Comparison of ENCODE assay signal across 9 cellular contexts in the genomic region with DNA sequence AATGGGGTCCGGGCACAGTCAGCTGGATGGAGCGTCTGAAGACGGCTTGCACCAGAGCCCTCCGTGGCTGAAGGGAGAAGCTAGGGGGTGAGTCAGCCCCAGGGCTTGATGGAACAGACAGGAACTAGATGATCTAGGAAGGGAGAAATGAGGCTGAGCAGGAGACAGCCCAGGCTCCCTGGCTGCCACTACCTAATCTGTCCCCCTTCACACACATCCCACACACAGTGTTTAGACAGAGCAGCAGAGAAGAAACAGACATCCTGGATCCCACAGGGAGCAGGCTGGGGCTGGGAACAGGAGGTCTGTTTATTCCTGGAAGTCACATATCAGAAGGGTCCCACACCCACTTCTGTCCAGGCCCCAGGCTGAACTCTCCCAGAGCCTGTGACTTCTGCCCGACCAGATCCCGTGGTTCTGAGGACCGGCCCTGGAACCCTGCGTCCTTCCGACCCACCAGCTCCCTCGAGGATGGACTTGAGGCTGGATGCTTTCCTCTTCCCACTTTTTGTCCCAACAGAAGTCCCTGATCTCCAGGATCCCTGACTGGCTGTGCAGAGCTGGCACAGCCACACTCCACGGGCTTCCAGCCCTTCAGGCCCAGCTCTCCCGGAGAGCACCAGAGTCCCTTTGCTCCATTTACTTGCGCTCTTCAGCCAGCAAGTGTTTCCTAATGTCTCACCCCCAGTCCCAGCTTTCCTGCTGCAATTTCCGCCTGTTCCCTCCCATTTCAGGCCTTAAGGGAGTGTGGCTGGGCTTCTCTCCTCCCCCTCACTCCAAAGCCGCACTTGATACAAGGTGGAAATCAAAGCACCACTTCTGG. TPM values are rescaled to one million over a fixed set of nuclear protein-coding genes. Genes with fewer than 3 reads are reported as not detected.
DNase-seq lines count a peak whose midpoint lies in the region; ATAC-seq and TF ChIP-seq lines count a peak whose summit lies in the region.
"Had no signal": no experiment of that assay in that cellular context is flagged by ENCODE, and none has a peak within 500 bp of the region (broad histone marks: within the 10 kb centered on the region; RNA-seq: fewer than 3 reads in every experiment).

No MANE protein-coding gene starts in this region.

- H3K4me1 Mint-ChIP-seq in activated CD4-positive, alpha-beta T cell treated with anti-CD3 and anti-CD28 coated beads for 36 hours: peaks cover 26% of the 10 kb centered on the region
- H3K4me1 Mint-ChIP-seq in brain: peaks cover 33% of the 10 kb centered on the region

- POLR2A ChIA-PET in activated CD4-positive, alpha-beta T cell treated with anti-CD3 and anti-CD28 coated beads for 36 hours (lab: Charles Lee): interaction anchor here (0.5 to 1.3 kb wide), 3 partner anchors 11 to 29 kb away, joined by 3 to 4 read pairs (median 3); a partner anchor contains a TSS

- H3K27me3 ChIP-seq in liver (ENCODE audit: control insufficient read depth in 4 of 4, insufficient read depth in 4 of 4, low read length in 3 of 4) (no peaks in the 10 kb centered on the region), thoracic aorta (replicated peaks; ENCODE audit: insufficient read depth) (no peaks in the 10 kb centered on the region)

- no peak for ATAC-seq in activated CD4-positive, alpha-beta T cell treated with anti-CD3 and anti-CD28 coated beads for 36 hours
- peak; percentile 39 for ATAC-seq in thoracic aorta (ENCODE audit: insufficient number of reproducible peaks, low FRiP score, low read depth)

- H3K9me3 Mint-ChIP-seq in activated CD4-positive, alpha-beta T cell treated with anti-CD3 and anti-CD28 coated beads for 36 hours (ENCODE audit: low read depth): no peaks in the 10 kb centered on the region
- H3K9me3 Mint-ChIP-seq in brain: no peaks in the 10 kb centered on the region

- TF ChIP-seq CTCF in brain (conservative IDR thresholded peaks at IDR 0.05): no peak
- no peak for TF ChIP-seq CTCF in liver (IDR thresholded peaks at IDR 0.05; ENCODE audit: low read depth, low read length, missing input control)
- no peak for TF ChIP-seq CTCF in thoracic aorta (IDR thresholded peaks at IDR 0.05)

- no peaks in the 10 kb centered on the region for H3K27me3 Mint-ChIP-seq in activated CD4-positive, alpha-beta T cell treated with anti-CD3 and anti-CD28 coated beads for 36 hours
- H3K27me3 Mint-ChIP-seq in brain: no peaks in the 10 kb centered on the region

- TF ChIP-seq RAD21 in liver (IDR thresholded peaks at IDR 0.05): no peak

- H3K4me3 Mint-ChIP-seq in activated CD4-positive, alpha-beta T cell treated with anti-CD3 and anti-CD28 coated beads for 36 hours: no peak overlapping the region
- peak overlapping the region in 1 of 5 experiments; percentile 42 for H3K4me3 Mint-ChIP-seq in brain

- DNase-seq in activated CD4-positive, alpha-beta T cell treated with anti-CD3 and anti-CD28 coated beads for 36 hours: no peak
- DNase-seq in activated CD4-positive, alpha-beta T cell treated with anti-CD3 and anti-CD28 coated beads for 48 hours: no peak
- no peak for DNase-seq in thoracic aorta (ENCODE audit: low spot score)
- DNase-seq in NAMALWA (ENCODE audit: low spot score): no peak
- DNase-seq in NCI-H82 (lab: John Stamatoyannopoulos, UW): no peak
- DNase-seq in GM19240 (ENCODE audit: insufficient read length, low spot score): no peak

- WGBS in liver: 73% methylated on average over 15 of the region's 15 CpGs

- intact Hi-C loops in activated CD4-positive, alpha-beta T cell treated with anti-CD3 and anti-CD28 coated beads for 36 hours (cut with DNase I, micrococcal nuclease): loop anchor here in 1 of 2 experiments (5.0 kb wide), 1 partner anchor 92 kb away; a partner anchor contains a TSS

- CTCF ChIA-PET in activated CD4-positive, alpha-beta T cell treated with anti-CD3 and anti-CD28 coated beads for 36 hours (lab: Charles Lee): interaction anchor here (0.6 to 6.9 kb wide), 6 partner anchors 9 to 97 kb away, joined by 3 to 47 read pairs (median 21); a partner anchor contains a TSS

- H3K27ac ChIP-seq in liver (ENCODE audit: low read depth in 1 of 2, low read length in 2 of 2) (peak overlapping the region; percentile 59 to 62), thoracic aorta (peak overlapping the region; percentile 67 to 88)
- H3K27ac ChIP-seq: C4-2B had no signal

- peaks cover 4 to 27% (median 19%) of the 10 kb centered on the region in 4 donors for H3K36me3 ChIP-seq in liver (ENCODE audit: control insufficient read depth in 4 of 4, insufficient read depth in 3 of 4, low read depth in 1 of 4, low read length in 3 of 4)
- H3K36me3 ChIP-seq in thoracic aorta: peaks cover 20% of the 10 kb centered on the region

- H3K27ac Mint-ChIP-seq in activated CD4-positive, alpha-beta T cell treated with anti-CD3 and anti-CD28 coated beads for 36 hours: peak overlapping the region; percentile 21
- H3K27ac Mint-ChIP-seq in brain: peak overlapping the region; percentile 19 to 90 (median 62)

- H3K36me3 Mint-ChIP-seq in activated CD4-positive, alpha-beta T cell treated with anti-CD3 and anti-CD28 coated beads for 36 hours (ENCODE audit: low read depth): peaks cover 24% of the 10 kb centered on the region
- peaks cover 24% of the 10 kb centered on the region for H3K36me3 Mint-ChIP-seq in brain

- H3K4me1 ChIP-seq in liver (ENCODE audit: control insufficient read depth in 4 of 4, insufficient read depth in 4 of 4, low read length in 3 of 4): peaks cover 0 to 13% (median 1%) of the 10 kb centered on the region in 4 donors
- H3K4me1 ChIP-seq in thoracic aorta (ENCODE audit: control insufficient read depth in 1 of 2, low read depth in 2 of 2): peaks cover 15 to 57% of the 10 kb centered on the region in 2 donors

- H3K9me3 ChIP-seq in liver (ENCODE audit: control insufficient read depth in 4 of 4, low read length in 3 of 4) (no peaks in the 10 kb centered on the region), thoracic aorta (no peaks in the 10 kb centered on the region)

- H3K9ac ChIP-seq in liver (ENCODE audit: low read depth in 1 of 2, low read length in 2 of 2): no peak overlapping the region

- H3K4me3 ChIP-seq in liver (ENCODE audit: low read depth in 1 of 3, low read length in 3 of 3) (no peak overlapping the region), thoracic aorta (no peak overlapping the region)

TF ChIP-seq in liver, 16 proteins besides CTCF, POLR2A, EP300 and RAD21:
- peak; percentile 54 to 73 for TF ChIP-seq RXRA (IDR thresholded peaks at IDR 0.05)
- TF ChIP-seq FOXA2 (IDR thresholded peaks at IDR 0.05): no peak
- peak; percentile 73 for TF ChIP-seq SP1 (IDR thresholded peaks at IDR 0.05)
- TF ChIP-seq, protein P1, sequence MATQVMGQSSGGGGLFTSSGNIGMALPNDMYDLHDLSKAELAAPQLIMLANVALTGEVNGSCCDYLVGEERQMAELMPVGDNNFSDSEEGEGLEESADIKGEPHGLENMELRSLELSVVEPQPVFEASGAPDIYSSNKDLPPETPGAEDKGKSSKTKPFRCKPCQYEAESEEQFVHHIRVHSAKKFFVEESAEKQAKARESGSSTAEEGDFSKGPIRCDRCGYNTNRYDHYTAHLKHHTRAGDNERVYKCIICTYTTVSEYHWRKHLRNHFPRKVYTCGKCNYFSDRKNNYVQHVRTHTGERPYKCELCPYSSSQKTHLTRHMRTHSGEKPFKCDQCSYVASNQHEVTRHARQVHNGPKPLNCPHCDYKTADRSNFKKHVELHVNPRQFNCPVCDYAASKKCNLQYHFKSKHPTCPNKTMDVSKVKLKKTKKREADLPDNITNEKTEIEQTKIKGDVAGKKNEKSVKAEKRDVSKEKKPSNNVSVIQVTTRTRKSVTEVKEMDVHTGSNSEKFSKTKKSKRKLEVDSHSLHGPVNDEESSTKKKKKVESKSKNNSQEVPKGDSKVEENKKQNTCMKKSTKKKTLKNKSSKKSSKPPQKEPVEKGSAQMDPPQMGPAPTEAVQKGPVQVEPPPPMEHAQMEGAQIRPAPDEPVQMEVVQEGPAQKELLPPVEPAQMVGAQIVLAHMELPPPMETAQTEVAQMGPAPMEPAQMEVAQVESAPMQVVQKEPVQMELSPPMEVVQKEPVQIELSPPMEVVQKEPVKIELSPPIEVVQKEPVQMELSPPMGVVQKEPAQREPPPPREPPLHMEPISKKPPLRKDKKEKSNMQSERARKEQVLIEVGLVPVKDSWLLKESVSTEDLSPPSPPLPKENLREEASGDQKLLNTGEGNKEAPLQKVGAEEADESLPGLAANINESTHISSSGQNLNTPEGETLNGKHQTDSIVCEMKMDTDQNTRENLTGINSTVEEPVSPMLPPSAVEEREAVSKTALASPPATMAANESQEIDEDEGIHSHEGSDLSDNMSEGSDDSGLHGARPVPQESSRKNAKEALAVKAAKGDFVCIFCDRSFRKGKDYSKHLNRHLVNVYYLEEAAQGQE (IDR thresholded peaks at IDR 0.05): peak; percentile 47
- TF ChIP-seq NR2F2 (IDR thresholded peaks at IDR 0.05): peak; percentile 81
- TF ChIP-seq JUND (IDR thresholded peaks at IDR 0.05): peak; percentile 30 to 81

RNA-seq across cellular contexts. Expression of a gene that starts 1.5 kb away (rescaled TPM):
- total RNA-seq in activated CD4-positive, alpha-beta T cell treated with anti-CD3 and anti-CD28 coated beads for 36 hours: under 1 TPM; 0.11 to 0.40 TPM
- polyA plus RNA-seq in brain (ENCODE audit: insufficient read depth, low read depth, low replicate concordance) (0.39 TPM), liver (1 to 10 TPM; 2.1 to 2.7 TPM)
- total RNA-seq in liver (1 to 10 TPM in 1 of 2 donors, under 1 TPM in 1; 0.42 to 1.4 TPM), thoracic aorta (1 to 10 TPM; 3.5 to 4.2 TPM)

RNA-seq across cellular contexts. Expression of a gene that starts 10.6 kb away (rescaled TPM):
- 10 to 100 TPM; 49.7 to 72.2 TPM for total RNA-seq in activated CD4-positive, alpha-beta T cell treated with anti-CD3 and anti-CD28 coated beads for 36 hours
- polyA plus RNA-seq in brain (ENCODE audit: insufficient read depth, low read depth, low replicate concordance) (115 TPM), liver (10 to 100 TPM; 63.6 to 69.2 TPM)
- total RNA-seq in liver (100 to 1,000 TPM in 1 of 2 donors, 10 to 100 TPM in 1; 79.9 to 116 TPM), thoracic aorta (10 to 100 TPM; 95.9 to 97.5 TPM)

RNA-seq across cellular contexts. Expression of a gene that starts 11.0 kb away (rescaled TPM):
- total RNA-seq in activated CD4-positive, alpha-beta T cell treated with anti-CD3 and anti-CD28 coated beads for 36 hours: 10 to 100 TPM; 17.8 to 18.5 TPM
- polyA plus RNA-seq in brain (ENCODE audit: insufficient read depth, low read depth, low replicate concordance) (119 TPM), liver (100 to 1,000 TPM; 121 to 161 TPM)
- total RNA-seq in liver (10 to 100 TPM; 28.5 to 68.6 TPM), thoracic aorta (10 to 100 TPM; 19.4 to 38.4 TPM)

RNA-seq across cellular contexts. Expression of a gene that starts 33.0 kb away (rescaled TPM):
- total RNA-seq in activated CD4-positive, alpha-beta T cell treated with anti-CD3 and anti-CD28 coated beads for 36 hours: 10 to 100 TPM; 51.1 to 54.0 TPM
- polyA plus RNA-seq in brain (ENCODE audit: insufficient read depth, low read depth, low replicate concordance) (58.7 TPM), liver (100 to 1,000 TPM in 1 of 2 donors, 10 to 100 TPM in 1; 61.8 to 106 TPM)
- total RNA-seq in liver (100 to 1,000 TPM; 122 to 133 TPM), thoracic aorta (100 to 1,000 TPM; 324 to 369 TPM)

RNA-seq across cellular contexts. Expression of a gene that starts 42.3 kb away (rescaled TPM):
- total RNA-seq in activated CD4-positive, alpha-beta T cell treated with anti-CD3 and anti-CD28 coated beads for 36 hours: 100 to 1,000 TPM; 563 to 632 TPM
- polyA plus RNA-seq in brain (ENCODE audit: insufficient read depth, low read depth, low replicate concordance) (169 TPM), liver (10 to 100 TPM; 72.8 to 83.6 TPM)
- total RNA-seq in liver (10 to 100 TPM; 58.1 to 74.7 TPM), thoracic aorta (100 to 1,000 TPM; 378 to 469 TPM)
